ENCODE assay signal across 11 cellular contexts in the genomic region with DNA sequence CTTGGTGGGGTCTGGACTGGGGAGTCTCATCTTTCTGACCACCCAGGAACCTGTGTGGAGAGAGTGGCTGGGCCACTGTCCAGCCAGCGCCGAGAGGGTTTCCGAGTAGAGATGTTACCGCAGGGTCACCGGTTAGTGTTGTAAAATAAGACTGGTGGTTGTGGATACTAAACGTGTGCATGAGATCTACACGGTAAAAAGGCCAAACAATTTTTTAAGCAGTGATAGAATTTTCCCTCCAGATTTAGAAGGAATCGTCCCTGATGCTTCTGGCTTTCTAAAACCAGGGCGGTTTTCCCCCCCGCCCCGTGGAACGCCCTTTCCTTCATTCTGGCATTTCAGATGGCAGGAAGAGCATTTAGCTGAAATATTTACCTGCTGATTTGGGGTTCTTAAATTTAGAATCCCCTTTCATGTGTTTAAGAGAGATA.
DNase-seq lines count a peak whose midpoint lies in the region; ATAC-seq, FAIRE-seq and TF ChIP-seq lines count a peak whose summit lies in the region.
"Had no signal": no experiment of that assay in that cellular context is flagged by ENCODE, and none has a peak within 500 bp of the region (broad histone marks: within the 10 kb centered on the region; RNA-seq: fewer than 3 reads in every experiment).

No MANE protein-coding gene starts in this region.

- ATAC-seq in A549 (no peak), GM21367 (IDR thresholded peaks at IDR 0.05; ENCODE audit: unreplicated experiment) (no peak)

- no peak for TF ChIP-seq RAD21 in A549 (conservative IDR thresholded peaks at IDR 0.05 in 1 of 2, IDR thresholded peaks at IDR 0.05 in 1 of 2)

- H2AFZ ChIP-seq in neural progenitor cell (replicated peaks) = no peak overlapping the region

- H3K9me3 ChIP-seq in A549 (no peaks in the 10 kb centered on the region), esophagus (ENCODE audit: control insufficient read depth in 2 of 2, insufficient read depth in 1 of 2, low read depth in 1 of 2, low read length in 1 of 2) (no peaks in the 10 kb centered on the region), neural progenitor cell (ENCODE audit: low read depth) (no peaks in the 10 kb centered on the region)

- H3K4me3 ChIP-seq in A549 = peak overlapping the region; percentile 73
- H3K4me3 ChIP-seq in esophagus (ENCODE audit: low read depth in 1 of 2, low read length in 2 of 2) = peak overlapping the region in 1 of 2 donors; percentile 67
- no peak overlapping the region for H3K4me3 ChIP-seq in neural progenitor cell

- no peak overlapping the region for H3K9ac ChIP-seq in neural progenitor cell

- peak overlapping the region; percentile 96 for H3K4me2 ChIP-seq in A549
- H3K4me2 ChIP-seq in neural progenitor cell = no peak overlapping the region

- H3K27me3 Mint-ChIP-seq in neural progenitor cell (ENCODE audit: insufficient read depth, low read depth) = peaks cover 22% of the 10 kb centered on the region
- H3K27me3 Mint-ChIP-seq: activated naive CD4-positive, alpha-beta T cell treated with anti-CD3 and anti-CD28 coated beads, Interleukin-2, amount 50 U/mL, for 24 hours had no signal

- peak overlapping the region; percentile 99 to 100 for H3K27ac ChIP-seq in A549
- H3K27ac ChIP-seq in esophagus (ENCODE audit: low read depth in 2 of 2, low read length in 1 of 2) = peak overlapping the region; percentile 92 to 96
- H3K27ac ChIP-seq in neural progenitor cell = no peak overlapping the region

- CTCF ChIA-PET in A549 (lab: Yijun Ruan, JAX) = interaction anchor here (0.6 to 2.8 kb wide), 6 partner anchors 26 to 239 kb away, joined by 3 to 18 read pairs (median 3); no protein-coding TSS in a partner anchor

- H3K4me1 ChIP-seq in A549 (peaks cover 31% of the 10 kb centered on the region), esophagus (ENCODE audit: control insufficient read depth in 2 of 2, insufficient read depth in 2 of 2, low read length in 1 of 2) (peaks cover 17 to 31% of the 10 kb centered on the region in 2 donors), neural progenitor cell (no peaks in the 10 kb centered on the region)

- H3K27me3 ChIP-seq in esophagus (ENCODE audit: control insufficient read depth in 1 of 2, insufficient read depth in 2 of 2, low read length in 2 of 2) = no peaks in the 10 kb centered on the region
- H3K27me3 ChIP-seq in neural progenitor cell = peaks cover 56% of the 10 kb centered on the region

- DNase-seq in A549 (ENCODE audit: low read depth in 1 of 2, low spot score in 1 of 2) = no peak
- DNase-seq in NCI-H69 (lab: John Stamatoyannopoulos, UW) = peak; percentile 70
- no peak for DNase-seq in neural progenitor cell (ENCODE audit: low spot score)
- no peak for DNase-seq in NCI-H226
- no peak for DNase-seq in NCI-H2081 (lab: John Stamatoyannopoulos, UW)
- DNase-seq in COLO829 (ENCODE audit: low spot score) = no peak
- DNase-seq: NCI-H1436 treated with DMSO at 0.1 percent for 48 hours had no signal

- FAIRE-seq in A549 (lab: Jason Lieb, UNC) = no peak

- TF ChIP-seq CTCF in A549 (IDR thresholded peaks at IDR 0.05) (no peak), neural progenitor cell (IDR thresholded peaks at IDR 0.05) (no peak)

- peaks cover 13% of the 10 kb centered on the region for H4K20me1 ChIP-seq in neural progenitor cell (ENCODE audit: low read depth)

- peaks cover 0 to 13% of the 10 kb centered on the region in 2 donors for H3K36me3 ChIP-seq in esophagus (ENCODE audit: control insufficient read depth in 2 of 2, insufficient read depth in 2 of 2, low read length in 1 of 2)
- H3K36me3 ChIP-seq in neural progenitor cell = no peaks in the 10 kb centered on the region

- no peaks in the 10 kb centered on the region for H3K79me2 ChIP-seq in neural progenitor cell (ENCODE audit: low read depth)

- peak overlapping the region; percentile 78 for H3K27ac Mint-ChIP-seq in neural progenitor cell
- H3K27ac Mint-ChIP-seq: activated naive CD4-positive, alpha-beta T cell treated with anti-CD3 and anti-CD28 coated beads, Interleukin-2, amount 50 U/mL, for 24 hours; T-helper 2 cell treated with Interferon-gamma antibody and Interleukin-4, amounts not matched to agents 5 μg/mL and 100 μg/mL, for 36 hours had no signal

- no peak for TF ChIP-seq EP300 in A549 (IDR thresholded peaks at IDR 0.05)

- POLR2A ChIA-PET in A549 (lab: Yijun Ruan, JAX) = interaction anchor here (0.9 to 3.0 kb wide), 5 partner anchors 9 to 72 kb away, joined by 3 to 11 read pairs (median 4); no protein-coding TSS in a partner anchor

- under 1% methylated on average over 12 of the region's 12 CpGs for WGBS in A549 (ENCODE audit: missing lambda C conversion rate)
- WGBS in esophagus, 2 donors = 18 to 37% methylated on average over 12 of the region's 12 CpGs

- peaks cover 6% of the 10 kb centered on the region for H3F3A ChIP-seq in neural progenitor cell (ENCODE audit: low read depth)

- no peak for TF ChIP-seq POLR2A in A549 (IDR thresholded peaks at IDR 0.05; ENCODE audit: low read length)

- no peaks in the 10 kb centered on the region for H3K9me3 Mint-ChIP-seq in neural progenitor cell
- H3K9me3 Mint-ChIP-seq: activated naive CD4-positive, alpha-beta T cell treated with anti-CD3 and anti-CD28 coated beads, Interleukin-2, amount 50 U/mL, for 24 hours; T-helper 2 cell treated with Interferon-gamma antibody and Interleukin-4, amounts not matched to agents 5 μg/mL and 100 μg/mL, for 36 hours had no signal

- H3K36me3 Mint-ChIP-seq in neural progenitor cell = no peaks in the 10 kb centered on the region

- peaks cover 3% of the 10 kb centered on the region for H3K4me1 Mint-ChIP-seq in neural progenitor cell

- no peak overlapping the region for H3K4me3 Mint-ChIP-seq in neural progenitor cell
- H3K4me3 Mint-ChIP-seq: activated naive CD4-positive, alpha-beta T cell treated with anti-CD3 and anti-CD28 coated beads, Interleukin-2, amount 50 U/mL, for 24 hours; T-helper 2 cell treated with Interferon-gamma antibody and Interleukin-4, amounts not matched to agents 5 μg/mL and 100 μg/mL, for 36 hours had no signal

TF ChIP-seq in A549, 52 proteins besides CTCF, POLR2A, EP300 and RAD21:
- TF ChIP-seq NFE2L2 (conservative IDR thresholded peaks at IDR 0.05; ENCODE audit: low read length) (no peak), KDM5A (IDR thresholded peaks at IDR 0.05) (no peak), FOSL2 (IDR thresholded peaks at IDR 0.05) (no peak), FOSL2 (CRISPR knock-in tag; IDR thresholded peaks at IDR 0.05) (no peak), NR3C1 (IDR thresholded peaks at IDR 0.05) (no peak), HOXA7 (CRISPR knock-in tag; IDR thresholded peaks at IDR 0.05) (no peak)
